26 cellular contexts compared by ENCODE assay signal in the genomic region with DNA sequence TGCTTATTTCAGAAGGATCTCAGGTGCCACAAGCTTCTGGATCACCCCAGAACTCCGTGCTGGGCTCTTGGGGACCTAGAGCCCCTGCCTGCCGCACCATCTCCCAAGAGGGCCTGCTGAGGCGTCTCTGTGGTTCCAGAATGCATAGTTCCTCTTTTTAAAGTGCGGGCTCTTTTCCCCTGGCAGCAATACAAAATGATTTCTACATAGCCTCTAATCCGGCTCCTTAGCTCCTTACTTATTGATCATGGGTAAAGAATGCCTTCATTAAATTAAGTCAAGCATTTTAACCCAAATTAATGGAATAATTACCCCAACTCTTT.
A peak's percentile ranks its signal among the peaks of the same experiment; 100 is the strongest.
DNase-seq lines count a peak whose midpoint lies in the region; ATAC-seq, FAIRE-seq and TF ChIP-seq lines count a peak whose summit lies in the region.
"Had no signal": no experiment of that assay in that cellular context is flagged by ENCODE, and none has a peak within 500 bp of the region (broad histone marks: within the 10 kb centered on the region; RNA-seq: fewer than 3 reads in every experiment).

No MANE protein-coding gene starts in this region.

- H2BK12ac ChIP-seq in H9 (ENCODE audit: insufficient read length, low read depth, low read length): no peak overlapping the region

- TF ChIP-seq CTCF in GM12878 (IDR thresholded peaks at IDR 0.05 in 2 of 3, conservative IDR thresholded peaks at IDR 0.05 in 1 of 3; ENCODE audit: control insufficient read depth in 2 of 3, extremely low read depth in 1 of 3, insufficient read depth in 1 of 3, low read depth in 3 of 3, low read length in 3 of 3) (no peak), H9 (conservative IDR thresholded peaks at IDR 0.05) (no peak)

- no peaks in the 10 kb centered on the region for H3K36me3 Mint-ChIP-seq in H9 (ENCODE audit: insufficient read depth in 1 of 3, low read depth in 3 of 3)

- H3K23me2 ChIP-seq in H9 (ENCODE audit: insufficient read length, low read depth, low read length, poor library complexity, severe bottlenecking): no peaks in the 10 kb centered on the region

- SMC1A ChIA-PET in GM12878 (lab: Charles Lee; ENCODE audit: uncharacterized antibody, unreplicated experiment): no interaction called here

- H3K4me1 Mint-ChIP-seq in H9: peaks cover 2 to 7% of the 10 kb centered on the region in 2 experiments; a peak in 2 of 4 replicates

- POLR2A ChIA-PET in GM12878 (lab: Charles Lee): no interaction called here

- H3K23ac ChIP-seq in H9 (ENCODE audit: insufficient read length, low read depth, low read length): no peak overlapping the region

- no peak overlapping the region for H2AK5ac ChIP-seq in H9 (ENCODE audit: insufficient read length, low read length)

- peaks cover 1% of the 10 kb centered on the region; the same call in 1 of the 2 replicates for H3K27me3 Mint-ChIP-seq in H9 (ENCODE audit: low read depth)
- H3K27me3 Mint-ChIP-seq: activated naive CD8-positive, alpha-beta T cell treated with anti-CD3 and anti-CD28 coated beads, Interleukin-2, amount 50 U/mL, for 24 hours; CD4-positive, CD25-positive, alpha-beta regulatory T cell had no signal

- H3K27me3 ChIP-seq in GM12878 (replicated peaks in 1 of 2; ENCODE audit: control insufficient read depth in 2 of 2, insufficient read depth in 2 of 2, low read length in 1 of 2) (no peaks in the 10 kb centered on the region), H9 (ENCODE audit: insufficient read depth, low read length) (no peaks in the 10 kb centered on the region)
- H3K27me3 ChIP-seq: neutrophil, right atrium auricular region, tibial nerve had no signal

- H2BK20ac ChIP-seq in H9 (ENCODE audit: low read depth, low read length, poor library complexity, severe bottlenecking): no peak overlapping the region

- H3T11ph ChIP-seq in H9 (ENCODE audit: low read length): no peak overlapping the region

- H3K36me3 ChIP-seq in GM12878 (ENCODE audit: control insufficient read depth in 2 of 2, insufficient read depth in 2 of 2, low read length in 1 of 2): no peaks in the 10 kb centered on the region
- H3K36me3 ChIP-seq: left ventricle myocardium inferior, neutrophil, right atrium auricular region, tibial nerve had no signal

- TF ChIP-seq EP300 in GM12878 (IDR thresholded peaks at IDR 0.05; ENCODE audit: borderline replicate concordance in 1 of 2, control insufficient read depth in 1 of 2, low read depth in 2 of 2, low read length in 2 of 2): no peak

- no peak overlapping the region for H3K4me3 Mint-ChIP-seq in H9
- H3K4me3 Mint-ChIP-seq: activated naive CD8-positive, alpha-beta T cell treated with anti-CD3 and anti-CD28 coated beads, Interleukin-2, amount 50 U/mL, for 24 hours; activated T-helper 1 cell treated with anti-CD3 and anti-CD28 coated beads, Interleukin-12 subunit alpha, Interleukin-12 subunit beta, Interleukin-2, Interleukin-4 antibody, amounts not matched to agents 30 ng/mL and 10 ng/mL and 1 ng/mL, durations not matched to agents 14 hours and 24 hours and 36 hours; CD4-positive, CD25-positive, alpha-beta regulatory T cell; stimulated activated effector memory CD8-positive, alpha-beta T cell treated with anti-CD3 and anti-CD28 coated beads, Interleukin-12 subunit alpha, Interleukin-12 subunit beta, amount 100 ng/mL, for 72 hours had no signal

- no peaks in the 10 kb centered on the region; the same call in 2 of the 3 replicates for H3K9me3 ChIP-seq in GM12878 (replicated peaks; ENCODE audit: control insufficient read depth, insufficient read depth, low read length)
- H3K9me3 ChIP-seq in H9 (ENCODE audit: control insufficient read depth, low read depth, low read length): no peaks in the 10 kb centered on the region
- H3K9me3 ChIP-seq: A549, left ventricle myocardium inferior, neutrophil, right atrium auricular region had no signal

- H3K79me1 ChIP-seq in H9 (ENCODE audit: insufficient read depth, low read depth, low read length, poor library complexity, severe bottlenecking): no peaks in the 10 kb centered on the region

- no peak overlapping the region for H3K27ac Mint-ChIP-seq in H9
- H3K27ac Mint-ChIP-seq: activated naive CD8-positive, alpha-beta T cell treated with anti-CD3 and anti-CD28 coated beads, Interleukin-2, amount 50 U/mL, for 24 hours; activated T-helper 1 cell treated with anti-CD3 and anti-CD28 coated beads, Interleukin-12 subunit alpha, Interleukin-12 subunit beta, Interleukin-2, Interleukin-4 antibody, amounts not matched to agents 30 ng/mL and 10 ng/mL and 1 ng/mL, durations not matched to agents 14 hours and 24 hours and 36 hours; CD4-positive, CD25-positive, alpha-beta regulatory T cell; stimulated activated effector memory CD8-positive, alpha-beta T cell treated with anti-CD3 and anti-CD28 coated beads, Interleukin-12 subunit alpha, Interleukin-12 subunit beta, amount 100 ng/mL, for 72 hours had no signal

- ATAC-seq in GM19438 (IDR thresholded peaks at IDR 0.05; ENCODE audit: low read depth, unreplicated experiment) (peak; percentile 57), GM12878 (peak; percentile 82), HG03439 (IDR thresholded peaks at IDR 0.05; ENCODE audit: unreplicated experiment) (no peak)
- ATAC-seq: A549; activated CD4-positive, CD25-positive, alpha-beta regulatory T cell treated with anti-CD3 and anti-CD28 coated beads, Interleukin-2, amount 50 U/mL, for 24 hours; activated naive CD8-positive, alpha-beta T cell treated with anti-CD3 and anti-CD28 coated beads, Interleukin-2, amount 50 U/mL, for 24 hours; esophagus mucosa; mucosa of descending colon; stimulated activated effector memory CD8-positive, alpha-beta T cell treated with anti-CD3 and anti-CD28 coated beads, Interleukin-12 subunit alpha, Interleukin-12 subunit beta, amount 100 ng/mL, for 72 hours had no signal

- H2BK120ac ChIP-seq in H9 (ENCODE audit: low read depth, low read length, poor library complexity, severe bottlenecking): no peak overlapping the region

- TF ChIP-seq RAD21 in GM12878 (IDR thresholded peaks at IDR 0.05; ENCODE audit: insufficient read depth, low read depth, low read length): no peak

- no TSS peak for BruUV-seq in GM12878 (replicated peaks; lab: Mats Ljungman, UMichigan)

- H4K20me1 ChIP-seq in GM12878 (ENCODE audit: control insufficient read depth, insufficient read depth) (no peaks in the 10 kb centered on the region), H9 (ENCODE audit: control insufficient read depth, insufficient read depth, insufficient read length) (no peaks in the 10 kb centered on the region)

- in situ Hi-C loops in GM12878 (cut with MboI) (loop anchor here (25.0 kb wide), 3 partner anchors 179 to 554 kb away; no protein-coding TSS in a partner anchor), ACHN (cut with HindIII; ENCODE audit: low pct_ligation_motif_present, low pct_unique_long_range_greater_than_20kb, low sequenced_read_pairs) (no loop called here)

- H3K18ac ChIP-seq in H9 (ENCODE audit: insufficient read length, low read depth, low read length): no peak overlapping the region

- TF ChIP-seq POLR2A in GM12878 (IDR thresholded peaks at IDR 0.05; ENCODE audit: low read depth, low read length): no peak

- RAD21 ChIA-PET in GM12878 (lab: Charles Lee; ENCODE audit: unreplicated experiment): interaction anchor here (1.2 kb wide), 1 partner anchor 193 kb away, joined by 5 read pairs; no protein-coding TSS in a partner anchor

- H3K4me2 ChIP-seq in GM12878 (ENCODE audit: control insufficient read depth, insufficient read depth): no peak overlapping the region
- no peak overlapping the region for H3K4me2 ChIP-seq in H9 (ENCODE audit: insufficient read depth, insufficient read length, low read length)
- H3K4me2 ChIP-seq: A549 had no signal

- H2AFZ ChIP-seq in GM12878 (ENCODE audit: control insufficient read depth, low read depth, low read length) (no peak overlapping the region), H9 (ENCODE audit: low read length) (no peak overlapping the region)

- no peak overlapping the region for H4K5ac ChIP-seq in H9 (ENCODE audit: insufficient read length, low read depth, low read length)

- no peaks in the 10 kb centered on the region for H3K9me3 Mint-ChIP-seq in H9
- H3K9me3 Mint-ChIP-seq: activated naive CD8-positive, alpha-beta T cell treated with anti-CD3 and anti-CD28 coated beads, Interleukin-2, amount 50 U/mL, for 24 hours; activated T-helper 1 cell treated with anti-CD3 and anti-CD28 coated beads, Interleukin-12 subunit alpha, Interleukin-12 subunit beta, Interleukin-2, Interleukin-4 antibody, amounts not matched to agents 30 ng/mL and 10 ng/mL and 1 ng/mL, durations not matched to agents 14 hours and 24 hours and 36 hours; CD4-positive, CD25-positive, alpha-beta regulatory T cell; stimulated activated effector memory CD8-positive, alpha-beta T cell treated with anti-CD3 and anti-CD28 coated beads, Interleukin-12 subunit alpha, Interleukin-12 subunit beta, amount 100 ng/mL, for 72 hours had no signal

- H2BK15ac ChIP-seq in H9 (ENCODE audit: low read depth, low read length): no peak overlapping the region

- FAIRE-seq in GM12878 (lab: Jason Lieb, UNC): no peak
- FAIRE-seq: A549, GM18507, H54 had no signal

- 0% methylated on average over 5 of the region's 5 CpGs for WGBS in GM12878 (ENCODE audit: insufficient coverage, insufficient replicate concordance, low lambda C conversion rate, missing lambda C conversion rate)
- WGBS in H9 (ENCODE audit: extremely low coverage, insufficient read length, low lambda C conversion rate): no CpG with 5 or more reads among the region's 5 CpGs

- DNase-seq in AML-193 (lab: John Stamatoyannopoulos, UW) (peak; percentile 6 to 24), NOMO-1 (lab: John Stamatoyannopoulos, UW; ENCODE audit: unreplicated experiment in 2 of 2) (peak; percentile 77 to 83), GM12878 (ENCODE audit: low read depth, low spot score) (no peak), NCI-H2196 (lab: John Stamatoyannopoulos, UW; ENCODE audit: unreplicated experiment) (no peak), ACHN (no peak), H9 (no peak)
- DNase-seq: activated naive CD8-positive, alpha-beta T cell treated with anti-CD3 and anti-CD28 coated beads, Interleukin-2, amount 50 U/mL, for 24 hours; CD4-positive, CD25-positive, alpha-beta regulatory T cell; DMS53; left ventricle myocardium inferior; mucosa of descending colon; NCI-H1436 treated with DMSO at 0.1 percent for 48 hours; NCI-H774; T-helper 1 cell had no signal

- no peaks in the 10 kb centered on the region for H3K79me2 ChIP-seq in GM12878 (ENCODE audit: control insufficient read depth, insufficient read depth, low read length)
- no peaks in the 10 kb centered on the region for H3K79me2 ChIP-seq in H9 (ENCODE audit: insufficient read depth, low read length)

- H3K4me3 ChIP-seq in GM12878: no peak overlapping the region
- H3K4me3 ChIP-seq: A549, left ventricle myocardium inferior, mucosa of descending colon, right atrium auricular region, tibial nerve had no signal

- H3K4ac ChIP-seq in H9 (ENCODE audit: low read depth, low read length): no peak overlapping the region

- no peak overlapping the region for H2BK5ac ChIP-seq in H9 (ENCODE audit: insufficient read length, low read length)

- no peak overlapping the region for H3K27ac ChIP-seq in GM12878 (ENCODE audit: control insufficient read depth, insufficient read depth)
- no peak overlapping the region for H3K27ac ChIP-seq in H9 (ENCODE audit: insufficient read length, low read depth, low read length)
- H3K27ac ChIP-seq: A549, left ventricle myocardium inferior, neutrophil, right atrium auricular region, tibial nerve had no signal

- H3K4me1 ChIP-seq in GM12878 (ENCODE audit: control insufficient read depth, insufficient read depth, low read length) (no peaks in the 10 kb centered on the region), H9 (ENCODE audit: insufficient read depth, low read length) (no peaks in the 10 kb centered on the region)
- H3K4me1 ChIP-seq: A549 had no signal

- intact Hi-C loops in GM12878 (cut with micrococcal nuclease; ENCODE audit: unreplicated experiment): loop anchor here (2.0 kb wide), 2 partner anchors 20 to 194 kb away; no protein-coding TSS in a partner anchor

- no peak overlapping the region for H3K56ac ChIP-seq in H9 (ENCODE audit: insufficient read length, low read depth, low read length)

- H3K14ac ChIP-seq in H9 (ENCODE audit: insufficient read depth, low read length): no peak overlapping the region

- no peak overlapping the region for H4K8ac ChIP-seq in H9 (replicated peaks; ENCODE audit: insufficient read length, low read depth, low read length)

- no peak overlapping the region for H4K91ac ChIP-seq in H9 (ENCODE audit: insufficient read length, low read depth, low read length)

- CTCF ChIA-PET in GM12878 (lab: Yijun Ruan, JAX): no interaction called here

- H3K9ac ChIP-seq in GM12878 (ENCODE audit: control insufficient read depth, insufficient read depth, low read length): no peak overlapping the region
- no peak overlapping the region for H3K9ac ChIP-seq in H9 (ENCODE audit: extremely low read depth, insufficient read length, low read length)

Comparison
In these comparisons a context has a peak if more than half of its experiments do, and no peak if none do; other contexts are left out.
1. DNase-seq: peak in AML-193 (2 of 2) and NOMO-1 (2 of 2); none in GM12878 (single experiment), NCI-H2196 (single experiment), ACHN (single experiment) and H9 (single experiment).